In genomic region chr14:21208554-21208953, GRCh38 we compare ENCODE assay signal across 33 cellular contexts. TPM values are rescaled to one million over a fixed set of nuclear protein-coding genes. Genes with fewer than 3 reads are reported as not detected.
"Had no signal": no experiment of that assay in that cellular context is flagged by ENCODE, and none has a peak within 500 bp of the region (broad histone marks: within the 10 kb centered on the region; RNA-seq: fewer than 3 reads in every experiment).

No MANE protein-coding gene starts in this region.

- H3K36me3 ChIP-seq: ovary had no signal

- DNase-seq: activated B cell treated with CpG ODN at 0.5 μM for 24 hours; activated CD4-positive, alpha-beta T cell treated with anti-CD3 and anti-CD28 coated beads, Interleukin-2, amount 50 U/mL, for 1 hour; activated CD8-positive, alpha-beta memory T cell treated with anti-CD3 and anti-CD28 coated beads, Interleukin-2, amount 50 U/mL, for 4 hours; activated effector memory CD4-positive, alpha-beta T cell treated with Interleukin-2 at 50 U/mL for 16 hours; activated naive CD4-positive, alpha-beta T cell treated with anti-CD3 and anti-CD28 coated beads for 36 hours; activated T-cell treated with anti-CD3 and anti-CD28 coated beads, Interleukin-2, amount 50 U/mL, for 4 hours; aorta; body of pancreas; dermis blood vessel endothelial cell; effector CD4-positive, alpha-beta T cell; esophagus squamous epithelium; foreskin melanocyte; left ventricle myocardium inferior; mesendoderm; nephron progenitor cell; ovary; stimulated activated CD4-positive, alpha-beta T cell treated with anti-CD3 and anti-CD28 coated beads, Interleukin-12 subunit alpha, Interleukin-12 subunit beta, amount 100 ng/mL, for 4 hours; stimulated activated CD4-positive, alpha-beta T cell treated with anti-CD3 and anti-CD28 coated beads, Interleukin-4, amount 100 ng/mL, for 1 hour; T-helper 2 cell; testis; transverse colon had no signal

- H3K27ac ChIP-seq: body of pancreas, epithelial cell of prostate, esophagus squamous epithelium, left ventricle myocardium inferior, ovary, skin epidermis, testis, transverse colon had no signal

- H3K4me1 ChIP-seq: body of pancreas, testis, transverse colon had no signal

- H3K27me3 Mint-ChIP-seq: activated B cell treated with CpG ODN at 0.5 μM for 24 hours, progenitor cell of endocrine pancreas had no signal

- H3K9me3 Mint-ChIP-seq: activated B cell treated with CpG ODN at 0.5 μM for 24 hours; activated naive CD4-positive, alpha-beta T cell treated with anti-CD3 and anti-CD28 coated beads for 36 hours; activated T-cell treated with anti-CD3 and anti-CD28 coated beads, Interleukin-2, amount 50 U/mL, for 4 hours; nephron progenitor cell had no signal

- H3K27ac Mint-ChIP-seq: activated B cell treated with CpG ODN at 0.5 μM for 24 hours, progenitor cell of endocrine pancreas had no signal

- H3K9me3 ChIP-seq: body of pancreas, esophagus squamous epithelium, left ventricle myocardium inferior, ovary, testis, transverse colon had no signal

- H3K4me3 Mint-ChIP-seq: activated B cell treated with CpG ODN at 0.5 μM for 24 hours; activated naive CD4-positive, alpha-beta T cell treated with anti-CD3 and anti-CD28 coated beads for 36 hours; activated T-cell treated with anti-CD3 and anti-CD28 coated beads, Interleukin-2, amount 50 U/mL, for 4 hours; nephron progenitor cell had no signal

- H3K27me3 ChIP-seq: body of pancreas, esophagus squamous epithelium, ovary, testis, transverse colon had no signal

- ATAC-seq: activated T-cell treated with anti-CD3 and anti-CD28 coated beads, Interleukin-2, amount 50 U/mL, for 4 hours; body of pancreas; sciatic nerve; SK-N-SH treated with all-trans-retinoic acid at 6 μM for 48 hours had no signal

- H3K4me3 ChIP-seq: body of pancreas, esophagus squamous epithelium, left ventricle myocardium inferior, lung, ovary, skin epidermis, testis, transverse colon had no signal

RNA-seq across cellular contexts. Expression of gene OR5AU1, which starts 52.7 kb away (rescaled TPM):
- total RNA-seq: activated B cell treated with CpG ODN at 0.5 μM for 24 hours; activated CD8-positive, alpha-beta memory T cell treated with anti-CD3 and anti-CD28 coated beads for 36 hours; activated naive CD4-positive, alpha-beta T cell treated with anti-CD3 and anti-CD28 coated beads for 36 hours; activated T-cell treated with anti-CD3 and anti-CD28 coated beads, Interleukin-2, amount 50 U/mL, for 4 hours; aorta; body of pancreas; dermis blood vessel endothelial cell; esophagus squamous epithelium; glomerular endothelial cell; left ventricle myocardium inferior; lung; mononuclear cell; ovary; progenitor cell of endocrine pancreas; renal cortical epithelial cell; sciatic nerve; transverse colon; urinary bladder had no signal
- polyA plus RNA-seq: adipose tissue, aorta, lung, ovary, urinary bladder had no signal
